ENCODE assay signal across 26 cellular contexts in genomic region chr7:80632819-80633218, GRCh38.
"Had no signal": no experiment of that assay in that cellular context is flagged by ENCODE, and none has a peak within 500 bp of the region (broad histone marks: within the 10 kb centered on the region; RNA-seq: fewer than 3 reads in every experiment).

No MANE protein-coding gene starts in this region.

- H3K27me3 ChIP-seq: dorsolateral prefrontal cortex, gastroesophageal sphincter, ovary, stomach, testis, tibial artery, upper lobe of left lung, uterus had no signal

- DNase-seq: cortex of kidney; dorsolateral prefrontal cortex; effector CD4-positive, alpha-beta T cell; foreskin fibroblast; hypothalamus; kidney; mammary epithelial cell; natural killer cell; occipital lobe; ovary; posterior cingulate gyrus; retina; stimulated activated CD4-positive, alpha-beta T cell treated with anti-CD3 and anti-CD28 coated beads, Interleukin-2, amount 100 ng/mL, for 24 hours; stimulated activated CD4-positive, alpha-beta T cell treated with anti-CD3 and anti-CD28 coated beads, Interleukin-4, amount 100 ng/mL, for 24 hours; stimulated activated naive CD4-positive, alpha-beta T cell treated with Interleukin-2 at 50 U/mL for 16 hours; stomach; substantia nigra; testis; tibial artery; upper lobe of left lung; uterus had no signal

- H3K27ac ChIP-seq: dorsolateral prefrontal cortex, gastroesophageal sphincter, ovary, stomach, testis, tibial artery, uterus had no signal

- H3K4me2 ChIP-seq: smooth muscle cell had no signal

- FAIRE-seq: kidney had no signal

- H3K4me3 ChIP-seq: dorsolateral prefrontal cortex, gastroesophageal sphincter, ovary, smooth muscle cell, stomach, testis, tibial artery, upper lobe of left lung, uterus had no signal

- ATAC-seq: gastroesophageal sphincter; left lobe of liver; natural killer cell; sciatic nerve; stimulated activated effector memory CD8-positive, alpha-beta T cell treated with anti-CD3 and anti-CD28 coated beads, Interleukin-12 subunit alpha, Interleukin-12 subunit beta, amount 100 ng/mL, for 72 hours had no signal

- H3K9me3 ChIP-seq: gastroesophageal sphincter, ovary, stomach, testis, tibial artery, upper lobe of left lung, uterus had no signal

- H3K4me1 ChIP-seq: testis, uterus had no signal

- H3K36me3 ChIP-seq: gastroesophageal sphincter, ovary, stomach, tibial artery, upper lobe of left lung, uterus had no signal
